ENCODE assay signal across 17 cellular contexts in genomic region chr12:53927220-53928029, GRCh38. TPM values are rescaled to one million over a fixed set of nuclear protein-coding genes. Genes with fewer than 3 reads are reported as not detected.
DNase-seq lines count a peak whose midpoint lies in the region; ATAC-seq, FAIRE-seq and TF ChIP-seq lines count a peak whose summit lies in the region.
"Had no signal": no experiment of that assay in that cellular context is flagged by ENCODE, and none has a peak within 500 bp of the region (broad histone marks: within the 10 kb centered on the region; RNA-seq: fewer than 3 reads in every experiment).

No MANE protein-coding gene starts in this region.

- peak overlapping the region; percentile 18 to 48; a peak in 2 of 6 replicates for H3K27ac ChIP-seq in A549
- H3K27ac ChIP-seq in endodermal cell (ENCODE audit: low read depth, low read length), result no peak overlapping the region
- no peak overlapping the region for H3K27ac ChIP-seq in tibial nerve
- H3K27ac ChIP-seq: left lung, neural progenitor cell, psoas muscle, spleen, uterus had no signal

- TF ChIP-seq POLR2A in A549 (IDR thresholded peaks at IDR 0.05; ENCODE audit: low read length) (no peak), tibial nerve (IDR thresholded peaks at IDR 0.05) (no peak)

- in situ Hi-C loops in G401 (cut with HindIII; ENCODE audit: low sequenced_read_pairs), result no loop called here

- H3K27me3 ChIP-seq in endodermal cell (ENCODE audit: control insufficient read depth, insufficient read depth, low read length, poor library complexity, severe bottlenecking) (peaks cover 100% of the 10 kb centered on the region), tibial nerve (peaks cover 4 to 100% of the 10 kb centered on the region in 2 donors)

- H3K27ac Mint-ChIP-seq in endodermal cell, result no peak overlapping the region
- H3K27ac Mint-ChIP-seq: activated T-helper 17 cell treated with anti-CD3 and anti-CD28 coated beads, Interleukin-2, amount 50 U/mL, for 72 hours; brain; neural progenitor cell had no signal

- POLR2A ChIA-PET in A549 (lab: Yijun Ruan, JAX), result no interaction called here

- peaks cover 100% of the 10 kb centered on the region for H3K27me3 Mint-ChIP-seq in endodermal cell (ENCODE audit: insufficient read depth)

- H3K4me3 ChIP-seq in A549 (peak overlapping the region; percentile 42), endodermal cell (ENCODE audit: low read length) (no peak overlapping the region), tibial nerve (no peak overlapping the region)
- H3K4me3 ChIP-seq: K562, left lung, neural progenitor cell, psoas muscle, spleen, uterus had no signal

- H3K9me3 Mint-ChIP-seq in endodermal cell, result peaks cover 2% of the 10 kb centered on the region
- H3K9me3 Mint-ChIP-seq: activated T-helper 17 cell treated with anti-CD3 and anti-CD28 coated beads, Interleukin-2, amount 50 U/mL, for 72 hours had no signal

- WGBS in A549 (ENCODE audit: missing lambda C conversion rate), result 77% methylated on average over 41 of the region's 45 CpGs
- WGBS in endodermal cell (ENCODE audit: insufficient coverage in 1 of 2, insufficient read length in 1 of 2), 2 experiments, result 21% methylated on average over 22 to 43 of the region's 45 CpGs
- WGBS in tibial nerve, 2 donors, result 4 to 6% methylated on average over 29 to 36 of the region's 45 CpGs

- H3K9me3 ChIP-seq in A549 (no peaks in the 10 kb centered on the region), endodermal cell (ENCODE audit: control insufficient read depth, low read length) (peaks cover 4% of the 10 kb centered on the region), tibial nerve (no peaks in the 10 kb centered on the region)
- H3K9me3 ChIP-seq: left lung, psoas muscle, spleen, uterus had no signal

- H3K9ac ChIP-seq in endodermal cell (ENCODE audit: extremely low read depth, low read length, poor library complexity, severe bottlenecking), result no peak overlapping the region
- H3K9ac ChIP-seq: neural progenitor cell had no signal

- TF ChIP-seq CTCF in A549 (IDR thresholded peaks at IDR 0.05), result no peak
- no peak for TF ChIP-seq CTCF in endodermal cell (conservative IDR thresholded peaks at IDR 0.05)
- TF ChIP-seq CTCF in tibial nerve (IDR thresholded peaks at IDR 0.05), result no peak

- no peak for TF ChIP-seq RAD21 in A549 (conservative IDR thresholded peaks at IDR 0.05 in 1 of 2, IDR thresholded peaks at IDR 0.05 in 1 of 2)

- H3K4me1 Mint-ChIP-seq in endodermal cell, result no peaks in the 10 kb centered on the region
- H3K4me1 Mint-ChIP-seq: activated T-helper 17 cell treated with anti-CD3 and anti-CD28 coated beads, Interleukin-2, amount 50 U/mL, for 72 hours; brain; neural progenitor cell had no signal

- FAIRE-seq in A549 (lab: Jason Lieb, UNC), result no peak
- FAIRE-seq: K562 had no signal

- no peak for ATAC-seq in A549
- ATAC-seq: activated T-helper 17 cell treated with anti-CD3 and anti-CD28 coated beads, Interleukin-2, amount 50 U/mL, for 72 hours; K562; left lung; psoas muscle had no signal

- 0 out of 3 replicates have a peak, but pooled peaks cover 7% of the 10 kb centered on the region for H3K4me1 ChIP-seq in A549
- H3K4me1 ChIP-seq in endodermal cell (ENCODE audit: control insufficient read depth, insufficient read depth, low read length), result no peaks in the 10 kb centered on the region
- H3K4me1 ChIP-seq in tibial nerve, result peaks cover 0 to 10% (median 0%) of the 10 kb centered on the region in 4 donors
- H3K4me1 ChIP-seq: left lung, neural progenitor cell, psoas muscle, spleen, uterus had no signal

- H3K36me3 ChIP-seq in endodermal cell (ENCODE audit: control insufficient read depth, insufficient read depth, low read length) (no peaks in the 10 kb centered on the region), tibial nerve (no peaks in the 10 kb centered on the region)
- H3K36me3 ChIP-seq: left lung, neural progenitor cell, spleen, uterus had no signal

- DNase-seq in A549 (ENCODE audit: low read depth in 1 of 2, low spot score in 1 of 2) (no peak), endodermal cell (peak; percentile 71), tibial nerve (ENCODE audit: low spot score in 2 of 2) (no peak), G401 (ENCODE audit: low spot score) (no peak)
- DNase-seq: activated CD4-positive, alpha-beta T cell treated with anti-CD3 and anti-CD28 coated beads for 4 hours; C1 segment of cervical spinal cord; NCI-H187; NCI-H748 treated with DMSO at 0.1 percent for 48 hours; spleen; uterus had no signal

- H3K4me2 ChIP-seq in A549, result peak overlapping the region; percentile 83
- H3K4me2 ChIP-seq: neural progenitor cell had no signal

- no peak overlapping the region for H3K4me3 Mint-ChIP-seq in endodermal cell
- H3K4me3 Mint-ChIP-seq: activated T-helper 17 cell treated with anti-CD3 and anti-CD28 coated beads, Interleukin-2, amount 50 U/mL, for 72 hours; brain; neural progenitor cell had no signal

- CTCF ChIA-PET in A549 (lab: Yijun Ruan, JAX), result interaction anchor here (1.0 to 1.7 kb wide), 7 partner anchors 11 to 289 kb away, joined by 3 to 5 read pairs (median 4); partner anchors contain the start of gene HOXC10

- H3K36me3 Mint-ChIP-seq in endodermal cell (ENCODE audit: low read depth), result no peaks in the 10 kb centered on the region
- H3K36me3 Mint-ChIP-seq: brain, neural progenitor cell had no signal

- TF ChIP-seq EP300 in A549 (IDR thresholded peaks at IDR 0.05) (no peak), tibial nerve (IDR thresholded peaks at IDR 0.05) (no peak)

RNA-seq across cellular contexts. Expression of gene HOXC13, which starts 11.2 kb away (rescaled TPM):
- polyA plus RNA-seq in A549 (2011; rRNA removed) (3.9 and 6.4 TPM in 2 replicates), A549 (2017; fragmentation: RNase III; extraction: RNeasy Plus Mini Kit Qiagen cat#74134 plus additional on column Dnase treatment) (6.5 to 9.3 TPM (median 7.5 TPM) in 3 replicates)
- 7.2 and 8.4 TPM in 2 replicates for polyA plus RNA-seq in A549 (2012; cell fraction: cytosol; rRNA removed)
- 5.6 and 6.1 TPM in 2 replicates for polyA plus RNA-seq in A549 (2012; cell fraction: nucleus; rRNA removed)
- 4.0 and 4.3 TPM in 2 replicates for polyA minus RNA-seq in A549 (2011; rRNA and poly(A)+ RNA removed)
- total RNA-seq in endodermal cell (not detected), tibial nerve (not detected)
- polyA plus RNA-seq in endodermal cell (2013, experiment 1 of 2), result 0.07 TPM
- not detected for polyA plus RNA-seq in endodermal cell (2013, experiment 2 of 2)
- 8.2 and 13.2 TPM in 2 replicates for total RNA-seq in G401 (2014; rRNA removed; shearing (Covaris generic))
- total RNA-seq: activated T-helper 17 cell treated with anti-CD3 and anti-CD28 coated beads, Interleukin-2, amount 50 U/mL, for 72 hours; fibroblast of lung; left lung; psoas muscle; spleen; uterus had no signal
- polyA plus RNA-seq: fibroblast of lung, spleen had no signal

RNA-seq across cellular contexts. Expression of gene HOXC12, which starts 27.3 kb away (rescaled TPM):
- not detected in 2 replicates for polyA plus RNA-seq in A549 (2011; rRNA removed)
- polyA plus RNA-seq in A549 (2012; cell fraction: cytosol; rRNA removed), result 0.01 TPM in 1 of 2 replicates, not detected in the other
- 0.05 TPM in 1 of 2 replicates, not detected in the other for polyA plus RNA-seq in A549 (2012; cell fraction: nucleus; rRNA removed)
- polyA plus RNA-seq in A549 (2017; fragmentation: RNase III; extraction: RNeasy Plus Mini Kit Qiagen cat#74134 plus additional on column Dnase treatment), result not detected in 3 replicates
- 0.08 TPM in 1 of 2 replicates, not detected in the other for polyA minus RNA-seq in A549 (2011; rRNA and poly(A)+ RNA removed)
- not detected for total RNA-seq in endodermal cell
- 0.82 TPM for polyA plus RNA-seq in endodermal cell (2013, experiment 1 of 2)
- polyA plus RNA-seq in endodermal cell (2013, experiment 2 of 2), result 0.46 TPM
- total RNA-seq in tibial nerve, result 1 to 10 TPM in 1 of 4 donors, under 1 TPM in 1, not detected in 2; 0.22 to 1.4 TPM
- total RNA-seq in G401 (2014; rRNA removed; shearing (Covaris generic)), result not detected in 2 replicates
- total RNA-seq: activated T-helper 17 cell treated with anti-CD3 and anti-CD28 coated beads, Interleukin-2, amount 50 U/mL, for 72 hours; fibroblast of lung; left lung; psoas muscle; spleen; uterus had no signal
- polyA plus RNA-seq: fibroblast of lung, spleen had no signal

RNA-seq across cellular contexts. Expression of gene HOXC11, which starts 45.5 kb away (rescaled TPM):
- 0.58 and 0.73 TPM in 2 replicates for polyA plus RNA-seq in A549 (2011; rRNA removed)
- polyA plus RNA-seq in A549 (2012; cell fraction: cytosol; rRNA removed), result 0.28 and 0.41 TPM in 2 replicates
- polyA plus RNA-seq in A549 (2012; cell fraction: nucleus; rRNA removed), result 0.40 and 0.78 TPM in 2 replicates
- 0.45 to 0.54 TPM (median 0.45 TPM) in 3 replicates for polyA plus RNA-seq in A549 (2017; fragmentation: RNase III; extraction: RNeasy Plus Mini Kit Qiagen cat#74134 plus additional on column Dnase treatment)
- 0.15 and 0.29 TPM in 2 replicates for polyA minus RNA-seq in A549 (2011; rRNA and poly(A)+ RNA removed)
- total RNA-seq in endodermal cell, result not detected
- polyA plus RNA-seq in endodermal cell (2013, experiment 1 of 2), result 1.4 TPM
- polyA plus RNA-seq in endodermal cell (2013, experiment 2 of 2), result 1.0 TPM
- under 1 TPM in 3 of 4 donors, not detected in 1; 0.20 to 0.63 (median 0.60) TPM for total RNA-seq in tibial nerve
- total RNA-seq in G401 (2014; rRNA removed; shearing (Covaris generic)), result 2.1 and 2.3 TPM in 2 replicates
- total RNA-seq: activated T-helper 17 cell treated with anti-CD3 and anti-CD28 coated beads, Interleukin-2, amount 50 U/mL, for 72 hours; fibroblast of lung; K562; left lung; spleen had no signal
- polyA plus RNA-seq: fibroblast of lung, K562, spleen had no signal

RNA-seq across cellular contexts. Expression of gene HOTAIR, which starts 47.3 kb away (rescaled TPM):
- 0.34 and 0.67 TPM in 2 replicates for polyA plus RNA-seq in A549 (2011; rRNA removed)
- polyA plus RNA-seq in A549 (2012; cell fraction: cytosol; rRNA removed), result 0.13 and 0.19 TPM in 2 replicates
- 0.12 and 0.23 TPM in 2 replicates for polyA plus RNA-seq in A549 (2012; cell fraction: nucleus; rRNA removed)
- polyA plus RNA-seq in A549 (2017; fragmentation: RNase III; extraction: RNeasy Plus Mini Kit Qiagen cat#74134 plus additional on column Dnase treatment), result 0.35 to 0.71 TPM (median 0.71 TPM) in 3 replicates
- polyA minus RNA-seq in A549 (2011; rRNA and poly(A)+ RNA removed), result 0.15 and 0.17 TPM in 2 replicates
- total RNA-seq in endodermal cell, result not detected
- polyA plus RNA-seq in endodermal cell (2013, experiment 1 of 2), result 1.5 TPM
- 0.50 TPM for polyA plus RNA-seq in endodermal cell (2013, experiment 2 of 2)
- total RNA-seq in tibial nerve, result under 1 TPM in 3 of 4 donors, not detected in 1; 0.20 to 0.42 (median 0.30) TPM
- 4.1 and 15.0 TPM in 2 replicates for total RNA-seq in G401 (2014; rRNA removed; shearing (Covaris generic))
- total RNA-seq: activated T-helper 17 cell treated with anti-CD3 and anti-CD28 coated beads, Interleukin-2, amount 50 U/mL, for 72 hours; fibroblast of lung; K562; left lung; spleen had no signal
- polyA plus RNA-seq: fibroblast of lung, spleen had no signal

RNA-seq across cellular contexts. Expression of gene HOXC10, which starts 57.5 kb away (rescaled TPM):
- polyA plus RNA-seq in A549 (2011; rRNA removed) (2.5 and 2.9 TPM in 2 replicates), A549 (2017; fragmentation: RNase III; extraction: RNeasy Plus Mini Kit Qiagen cat#74134 plus additional on column Dnase treatment) (2.1 to 4.3 TPM (median 3.2 TPM) in 3 replicates)
- 2.3 and 2.4 TPM in 2 replicates for polyA plus RNA-seq in A549 (2012; cell fraction: cytosol; rRNA removed)
- polyA plus RNA-seq in A549 (2012; cell fraction: nucleus; rRNA removed), result 1.7 and 2.0 TPM in 2 replicates
- polyA minus RNA-seq in A549 (2011; rRNA and poly(A)+ RNA removed), result 0.54 and 1.4 TPM in 2 replicates
- total RNA-seq in endodermal cell (not detected), tibial nerve (1 to 10 TPM; 1.7 to 6.1 (median 2.5) TPM)
- 11.1 TPM for polyA plus RNA-seq in endodermal cell (2013, experiment 1 of 2)
- 7.2 TPM for polyA plus RNA-seq in endodermal cell (2013, experiment 2 of 2)
- 16.7 and 48.6 TPM in 2 replicates for total RNA-seq in G401 (2014; rRNA removed; shearing (Covaris generic))
- total RNA-seq: activated T-helper 17 cell treated with anti-CD3 and anti-CD28 coated beads, Interleukin-2, amount 50 U/mL, for 72 hours; fibroblast of lung; left lung; spleen had no signal
- polyA plus RNA-seq: spleen had no signal

Comparison
In these comparisons a context has a peak if more than half of its experiments do, and no peak if none do; other contexts are left out.
1. H3K27ac ChIP-seq: peak in A549 (2 of 2); none in endodermal cell (single experiment) and tibial nerve (0 of 4).